ENCODE assay signal across 22 cellular contexts in genomic region chr20:58610071-58610800, GRCh38.
"Had no signal": no experiment of that assay in that cellular context is flagged by ENCODE, and none has a peak within 500 bp of the region (broad histone marks: within the 10 kb centered on the region; RNA-seq: fewer than 3 reads in every experiment).

No MANE protein-coding gene starts in this region.

- H3K9me3 Mint-ChIP-seq: activated CD4-positive, alpha-beta memory T cell treated with anti-CD3 and anti-CD28 coated beads, Interleukin-2, amount 10 ng/mL, durations not matched to agents 7 days and 5 days; activated naive CD4-positive, alpha-beta T cell treated with anti-CD3 and anti-CD28 coated beads for 36 hours; activated T-helper 17 cell treated with anti-CD3 and anti-CD28 coated beads, Interleukin-2, amount 50 U/mL, for 72 hours; brain; IgD-negative memory B cell had no signal

- H3K27me3 Mint-ChIP-seq: activated CD4-positive, alpha-beta memory T cell treated with anti-CD3 and anti-CD28 coated beads, Interleukin-2, amount 10 ng/mL, durations not matched to agents 7 days and 5 days; activated CD4-positive, alpha-beta T cell treated with anti-CD3 and anti-CD28 coated beads for 36 hours; activated naive CD8-positive, alpha-beta T cell; activated T-helper 17 cell treated with anti-CD3 and anti-CD28 coated beads, Interleukin-2, amount 50 U/mL, for 72 hours had no signal

- H3K36me3 ChIP-seq: cardiac muscle cell had no signal

- H3K36me3 Mint-ChIP-seq: activated naive CD8-positive, alpha-beta T cell; brain; IgD-negative memory B cell had no signal

- H3K4me3 Mint-ChIP-seq: activated CD4-positive, alpha-beta memory T cell treated with anti-CD3 and anti-CD28 coated beads, Interleukin-2, amount 10 ng/mL, durations not matched to agents 7 days and 5 days; activated CD4-positive, alpha-beta T cell treated with anti-CD3 and anti-CD28 coated beads for 36 hours; activated naive CD4-positive, alpha-beta T cell treated with anti-CD3 and anti-CD28 coated beads for 36 hours; activated naive CD8-positive, alpha-beta T cell; activated T-helper 17 cell treated with anti-CD3 and anti-CD28 coated beads, Interleukin-2, amount 50 U/mL, for 72 hours; brain; T-helper 17 cell had no signal

- H3K4me3 ChIP-seq: cardiac muscle cell had no signal

- H3K27me3 ChIP-seq: cardiac muscle cell had no signal

- H3K27ac ChIP-seq: cardiac muscle cell had no signal

- H3K4me1 Mint-ChIP-seq: activated CD4-positive, alpha-beta memory T cell treated with anti-CD3 and anti-CD28 coated beads, Interleukin-2, amount 10 ng/mL, durations not matched to agents 7 days and 5 days; activated CD4-positive, alpha-beta T cell treated with anti-CD3 and anti-CD28 coated beads for 36 hours; activated T-helper 17 cell treated with anti-CD3 and anti-CD28 coated beads, Interleukin-2, amount 50 U/mL, for 72 hours; IgD-negative memory B cell; T-helper 17 cell had no signal

- DNase-seq: activated CD4-positive, alpha-beta memory T cell treated with anti-CD3 and anti-CD28 coated beads, Interleukin-2, amount 10 ng/mL, durations not matched to agents 7 days and 5 days; activated CD4-positive, alpha-beta T cell treated with anti-CD3 and anti-CD28 coated beads for 36 hours; activated CD4-positive, alpha-beta T cell treated with anti-CD3 and anti-CD28 coated beads, Interleukin-2, amount 50 U/mL, for 1 hour; activated gamma-delta T cell; activated naive CD4-positive, alpha-beta T cell treated with anti-CD3 and anti-CD28 coated beads for 36 hours; activated T-cell treated with anti-CD3 and anti-CD28 coated beads for 4 hours; activated T-cell treated with anti-CD3 and anti-CD28 coated beads, Interleukin-2, amount 50 U/mL, for 48 hours; amygdala; KG1; NCI-H1092; NCI-H1417; NCI-H1694; NCI-H2029; NCI-H524; SHP77 treated with DMSO at 0.1 percent for 48 hours; T-helper 17 cell; T1000 had no signal

- H3K27ac Mint-ChIP-seq: activated CD4-positive, alpha-beta memory T cell treated with anti-CD3 and anti-CD28 coated beads, Interleukin-2, amount 10 ng/mL, durations not matched to agents 7 days and 5 days; activated CD4-positive, alpha-beta T cell treated with anti-CD3 and anti-CD28 coated beads for 36 hours; activated naive CD4-positive, alpha-beta T cell treated with anti-CD3 and anti-CD28 coated beads for 36 hours; activated naive CD8-positive, alpha-beta T cell; activated T-helper 17 cell treated with anti-CD3 and anti-CD28 coated beads, Interleukin-2, amount 50 U/mL, for 72 hours; brain; IgD-negative memory B cell; T-helper 17 cell had no signal
